Comparison of ENCODE assay signal across 8 cellular contexts in the genomic region with DNA sequence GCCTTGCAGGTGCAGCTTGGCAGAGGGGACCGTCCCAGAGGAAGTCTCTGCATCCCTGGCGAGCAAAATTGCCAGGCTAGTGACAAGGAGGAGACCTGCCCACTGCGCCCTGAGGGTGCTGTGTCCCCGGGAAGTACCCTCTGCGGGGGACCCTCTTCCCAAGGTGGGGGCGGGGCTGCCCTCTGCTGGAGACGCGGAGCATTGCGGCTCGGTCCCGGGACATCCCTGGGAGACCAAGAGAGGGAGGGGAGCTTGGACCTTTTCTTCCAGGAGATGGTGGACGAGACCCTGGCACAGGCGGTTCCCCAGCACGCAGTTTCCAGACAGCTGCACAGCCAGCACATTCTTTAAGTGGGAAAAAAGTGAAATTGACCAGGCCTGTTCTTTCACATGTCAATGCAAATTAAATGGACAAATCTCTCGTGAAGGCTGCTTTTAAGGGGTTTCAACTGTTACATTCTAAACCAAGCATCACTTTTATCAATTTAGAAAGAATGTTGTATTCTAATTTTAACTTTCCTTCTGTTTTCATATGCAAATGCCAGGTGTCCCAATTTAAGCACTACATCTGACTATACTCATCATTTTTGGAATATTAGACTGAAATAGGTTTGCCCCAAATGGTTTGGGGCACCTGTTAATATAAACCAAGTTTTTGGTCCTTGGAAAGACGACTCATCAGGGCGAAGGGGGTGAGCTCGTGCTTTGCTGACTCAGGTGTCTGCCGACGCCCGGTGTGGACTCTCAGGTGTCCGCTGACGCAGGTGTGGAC.
DNase-seq lines count a peak whose midpoint lies in the region; ATAC-seq and TF ChIP-seq lines count a peak whose summit lies in the region.

No MANE protein-coding gene starts in this region.

- no peak for ATAC-seq in HG02884 (IDR thresholded peaks at IDR 0.05; ENCODE audit: unreplicated experiment)

- DNase-seq in NCI-H2171 treated with DMSO at 0.1 percent for 48 hours (lab: John Stamatoyannopoulos, UW), result peak; percentile 12
- no peak for DNase-seq in NCI-H2171 (lab: John Stamatoyannopoulos, UW)
- peak; percentile 21 for DNase-seq in activated T-helper 9 cell treated with anti-CD3 and anti-CD28 coated beads, Interleukin-2, amount 50 U/mL, for 16 hours (ENCODE audit: low read depth)
- no peak for DNase-seq in right atrium auricular region (ENCODE audit: low spot score)
- peak; percentile 67 to 74 for DNase-seq in stimulated activated CD4-positive, alpha-beta T cell treated with anti-CD3 and anti-CD28 coated beads, Interleukin-2, amount 100 ng/mL, for 24 hours
- no peak for DNase-seq in GDM1 (lab: John Stamatoyannopoulos, UW)

- H3K27ac ChIP-seq in OCI-LY3 (ENCODE audit: low read length) (no peak overlapping the region), right atrium auricular region (no peak overlapping the region)

- H3K36me3 ChIP-seq in OCI-LY3 (replicated peaks; ENCODE audit: low read depth, low read length) (no peaks in the 10 kb centered on the region), right atrium auricular region (no peaks in the 10 kb centered on the region)

- no peak overlapping the region for H3K4me2 ChIP-seq in OCI-LY3 (ENCODE audit: low read length)

- H3K4me3 ChIP-seq in OCI-LY3 (ENCODE audit: low read length), result no peak overlapping the region
- H3K4me3 ChIP-seq in right atrium auricular region, result no peak overlapping the region

- no peak overlapping the region for H3K9ac ChIP-seq in OCI-LY3 (ENCODE audit: low read length)

- TF ChIP-seq CTCF in OCI-LY3 (IDR thresholded peaks at IDR 0.05; ENCODE audit: low read depth, low read length) (peak; percentile 95), right atrium auricular region (IDR thresholded peaks at IDR 0.05) (peak; percentile 57 to 83)

- no peak overlapping the region for H2AFZ ChIP-seq in OCI-LY3 (ENCODE audit: low read depth, low read length)

- H3K79me2 ChIP-seq in OCI-LY3 (ENCODE audit: low read length), result no peaks in the 10 kb centered on the region

- H3K4me1 ChIP-seq in OCI-LY3 (ENCODE audit: low read length) (no peaks in the 10 kb centered on the region), right atrium auricular region (peaks cover 0 to 3% of the 10 kb centered on the region in 2 donors)

- H3K9me3 ChIP-seq in OCI-LY3 (ENCODE audit: insufficient read depth, low read length) (no peaks in the 10 kb centered on the region), right atrium auricular region (no peaks in the 10 kb centered on the region)

- no peaks in the 10 kb centered on the region; the same call in none of the 2 replicates for H4K20me1 ChIP-seq in OCI-LY3 (ENCODE audit: insufficient read depth, low read length)

- H3K27me3 ChIP-seq in OCI-LY3 (ENCODE audit: low read depth, low read length) (peaks cover 16% of the 10 kb centered on the region), right atrium auricular region (no peaks in the 10 kb centered on the region)

Comparison
In these comparisons a context has a peak if more than half of its experiments do, and no peak if none do; other contexts are left out.
1. DNase-seq: peak in NCI-H2171 treated with DMSO at 0.1 percent for 48 hours (single experiment), activated T-helper 9 cell treated with anti-CD3 and anti-CD28 coated beads, Interleukin-2, amount 50 U/mL, for 16 hours (single experiment) and stimulated activated CD4-positive, alpha-beta T cell treated with anti-CD3 and anti-CD28 coated beads, Interleukin-2, amount 100 ng/mL, for 24 hours (2 of 2); none in NCI-H2171 (single experiment), right atrium auricular region (single experiment) and GDM1 (single experiment).